Comparison of ENCODE assay signal across 8 cellular contexts in the genomic region with DNA sequence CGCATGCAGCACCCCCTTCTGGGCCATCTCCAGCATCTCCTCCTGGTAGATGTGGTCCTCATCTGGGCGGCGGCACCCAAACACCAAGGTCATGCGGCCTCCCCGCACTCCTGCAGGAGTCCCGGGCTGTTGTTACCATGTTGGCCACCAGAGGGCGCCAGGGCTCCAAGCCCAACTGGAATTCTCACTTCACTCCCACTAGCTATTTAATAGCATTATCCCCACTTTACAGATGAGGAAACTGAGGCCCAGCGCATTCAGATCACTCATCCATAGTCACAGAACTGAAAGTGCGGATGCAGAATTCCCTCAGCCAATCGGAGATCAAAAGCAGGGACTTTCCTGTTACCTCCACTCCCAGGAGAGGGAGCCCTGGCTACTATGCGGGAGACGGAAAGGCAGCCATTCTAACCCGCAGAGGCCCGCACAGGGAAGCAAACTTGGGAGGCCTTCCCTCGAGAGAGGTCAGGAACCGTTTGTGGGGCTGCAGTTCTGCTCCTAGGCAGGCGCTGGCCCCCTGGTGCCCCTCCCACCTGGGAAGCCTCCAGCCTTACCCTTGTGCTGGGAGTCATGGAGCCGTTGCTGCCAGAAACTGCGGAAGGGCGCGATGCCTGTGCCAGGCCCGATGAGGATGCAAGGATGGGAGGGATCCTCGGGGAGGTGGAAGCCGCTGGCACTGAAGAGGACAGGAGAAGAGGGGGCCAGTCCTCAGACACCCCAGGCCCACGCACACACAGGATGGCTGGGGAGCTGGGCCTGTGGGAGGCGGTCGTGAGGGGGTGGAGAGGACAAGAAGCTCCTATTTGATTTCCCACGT. TPM values are rescaled to one million over a fixed set of nuclear protein-coding genes. Genes with fewer than 3 reads are reported as not detected.
A peak's percentile ranks its signal among the peaks of the same experiment; 100 is the strongest.
DNase-seq lines count a peak whose midpoint lies in the region; ATAC-seq, FAIRE-seq and TF ChIP-seq lines count a peak whose summit lies in the region.

No MANE protein-coding gene starts in this region.

- H2AFZ ChIP-seq in H1 (ENCODE audit: low read length): no peak overlapping the region

- no peak overlapping the region for H3K4me2 ChIP-seq in H1 (ENCODE audit: insufficient read depth in 1 of 2, low read depth in 2 of 2, low read length in 2 of 2)

- H3K18ac ChIP-seq in H1 (ENCODE audit: extremely low read depth, low read length): no peak overlapping the region

- no peak overlapping the region for H2BK12ac ChIP-seq in H1 (ENCODE audit: low read depth, low read length)

- no peak overlapping the region for H2BK5ac ChIP-seq in H1 (ENCODE audit: low read depth, low read length)

- no peaks in the 10 kb centered on the region for H3K36me3 ChIP-seq in H1 (ENCODE audit: control insufficient read depth in 2 of 4, insufficient read depth in 4 of 4, low read length in 3 of 4)

- H3K79me2 ChIP-seq in H1 (ENCODE audit: control insufficient read depth in 1 of 2, insufficient read depth in 2 of 2, low read length in 2 of 2): no peaks in the 10 kb centered on the region

- H3K4ac ChIP-seq in H1 (replicated peaks; ENCODE audit: insufficient read length, low read depth, low read length): no peak overlapping the region

- H3K79me1 ChIP-seq in H1 (ENCODE audit: low read depth, low read length): no peaks in the 10 kb centered on the region; the same call in 1 of the 2 replicates

- no peak overlapping the region for H3K9ac ChIP-seq in H1 (replicated peaks in 1 of 4; ENCODE audit: extremely low read depth in 1 of 4, low read depth in 3 of 4, low read length in 3 of 4)

- CTCF ChIA-PET in H1 (lab: Charles Lee; ENCODE audit: partially characterized antibody): interaction anchor here (0.7 to 12.0 kb wide), 34 partner anchors 9 to 487 kb away, joined by 3 to 338 read pairs (median 4); a partner anchor contains a TSS

- H4K20me1 ChIP-seq in H1 (replicated peaks in 1 of 2; ENCODE audit: control insufficient read depth in 1 of 2, insufficient read depth in 2 of 2, low read length in 2 of 2): no peaks in the 10 kb centered on the region

- H3K4me3 ChIP-seq in H1 (ENCODE audit: extremely low read depth in 1 of 4, insufficient read depth in 2 of 4, low read depth in 3 of 4, low read length in 4 of 4): no peak overlapping the region

- FAIRE-seq in H1 (lab: Jason Lieb, UNC): no peak

- H3K14ac ChIP-seq in H1 (ENCODE audit: insufficient read length): no peak overlapping the region

- H3K27me3 ChIP-seq in H1 (replicated peaks in 1 of 4; ENCODE audit: control insufficient read depth in 3 of 4, extremely low read depth in 1 of 4, insufficient read depth in 3 of 4, low read length in 3 of 4): no peaks in the 10 kb centered on the region

- no peak overlapping the region for H2BK20ac ChIP-seq in H1 (ENCODE audit: low read length)

- no peak overlapping the region for H4K8ac ChIP-seq in H1 (ENCODE audit: extremely low read depth, insufficient read depth, low read length)

- intact Hi-C loops in Right ventricle myocardium superior (cut with DNase I) (loop anchor here (5.0 kb wide), 1 partner anchor 122 kb away; no protein-coding TSS in a partner anchor), Right ventricle myocardium inferior (cut with DNase I) (loop anchor here (1.0 kb wide), 1 partner anchor 120 kb away; no protein-coding TSS in a partner anchor)

- H3K4me1 ChIP-seq in H1 (replicated peaks in 1 of 4; ENCODE audit: control insufficient read depth in 3 of 4, insufficient read depth in 4 of 4, low read length in 3 of 4): no peaks in the 10 kb centered on the region

- peak; percentile 77 to 80 (median 78) for TF ChIP-seq CTCF in H1 (IDR thresholded peaks at IDR 0.05; ENCODE audit: control extremely low read depth in 1 of 3, insufficient read depth in 1 of 3, low read depth in 1 of 3, low read length in 3 of 3)

- H4K5ac ChIP-seq in H1 (ENCODE audit: insufficient read length, low read depth, low read length): no peak overlapping the region

- H3K27ac ChIP-seq in H1 (ENCODE audit: low read depth, low read length): no peak overlapping the region

- no peak for TF ChIP-seq POLR2A in H1 (IDR thresholded peaks at IDR 0.05; ENCODE audit: control extremely low read depth in 1 of 2, low read depth in 2 of 2, low read length in 2 of 2)

- no peak overlapping the region for H2AK5ac ChIP-seq in H1 (ENCODE audit: low read depth, low read length)

- H3K9me3 ChIP-seq in H1 (ENCODE audit: insufficient read depth in 2 of 2, low read depth in 1 of 2, low read length in 1 of 2): no peaks in the 10 kb centered on the region

- peak; percentile 75 for TF ChIP-seq RAD21 in H1 (IDR thresholded peaks at IDR 0.05 in 1 of 2, conservative IDR thresholded peaks at IDR 0.05 in 1 of 2; ENCODE audit: low read depth in 2 of 2, low read length in 2 of 2)

- H3K56ac ChIP-seq in H1 (replicated peaks; ENCODE audit: insufficient read length, low read depth, low read length): no peak overlapping the region

- H2BK15ac ChIP-seq in H1 (ENCODE audit: low read length): no peak overlapping the region

- DNase-seq in Right ventricle myocardium superior (peak; percentile 84), Right ventricle myocardium inferior (ENCODE audit: missing footprints) (no peak), NCI-H2227 (lab: John Stamatoyannopoulos, UW; ENCODE audit: unreplicated experiment) (peak; percentile 34), H1 (ENCODE audit: low read depth in 1 of 2, low spot score in 2 of 2) (peak; percentile 34 to 96), myocyte (ENCODE audit: low read depth) (peak; percentile 54), amniotic stem cell (lab: John Stamatoyannopoulos, UW) (no peak)
- DNase-seq in activated CD8-positive, alpha-beta memory T cell treated with anti-CD3 and anti-CD28 coated beads for 1 hour (ENCODE audit: extremely low read depth in 1 of 2, low read depth in 1 of 2): peak; percentile 20 to 56
- DNase-seq in stimulated activated CD8-positive, alpha-beta memory T cell treated with anti-CD3 and anti-CD28 coated beads, Interleukin-7, amount 100 ng/mL, for 1 hour (ENCODE audit: low read depth in 2 of 2): peak; percentile 42 to 50

- H2BK120ac ChIP-seq in H1 (replicated peaks; ENCODE audit: low read depth, low read length): no peak overlapping the region

- peak; percentile 65 for ATAC-seq in Right ventricle myocardium superior (ENCODE audit: poor library complexity)
- no peak for ATAC-seq in Right ventricle myocardium inferior

- POLR2A ChIA-PET in H1 (lab: Charles Lee; ENCODE audit: partially characterized antibody): interaction anchor here (0.7 to 1.4 kb wide), 2 partner anchors 119 to 120 kb away, joined by 3 read pairs; no protein-coding TSS in a partner anchor

- no peak overlapping the region for H3K23ac ChIP-seq in H1 (ENCODE audit: insufficient read length)

- H3K23me2 ChIP-seq in H1 (ENCODE audit: low read depth, low read length): no peaks in the 10 kb centered on the region

- no peak for TF ChIP-seq EP300 in H1 (IDR thresholded peaks at IDR 0.05; ENCODE audit: borderline replicate concordance in 1 of 2, low read depth in 2 of 2, low read length in 2 of 2)

- H4K91ac ChIP-seq in H1 (replicated peaks; ENCODE audit: insufficient read length, low read length): no peak overlapping the region

- WGBS in H1 (ENCODE audit: extremely low coverage in 1 of 2, insufficient coverage in 1 of 2, insufficient read length in 1 of 2, insufficient replicate concordance in 2 of 2, low coverage in 1 of 2, low lambda C conversion rate in 2 of 2, missing lambda C conversion rate in 1 of 2), 2 experiments: 70% methylated on average over 28 of the region's 28 CpGs; no CpG with 5 or more reads in 1 of the 2 experiments

TF ChIP-seq in H1, 55 proteins besides CTCF, POLR2A, EP300 and RAD21:
- TF ChIP-seq YY1 (IDR thresholded peaks at IDR 0.05; ENCODE audit: low read depth, low read length): 0 out of 2 replicates have a peak, but pooled peaks have one; percentile 14
- TF ChIP-seq EGR1 (IDR thresholded peaks at IDR 0.05; ENCODE audit: borderline replicate concordance, low read depth, low read length): no peak
- TF ChIP-seq, protein P1, sequence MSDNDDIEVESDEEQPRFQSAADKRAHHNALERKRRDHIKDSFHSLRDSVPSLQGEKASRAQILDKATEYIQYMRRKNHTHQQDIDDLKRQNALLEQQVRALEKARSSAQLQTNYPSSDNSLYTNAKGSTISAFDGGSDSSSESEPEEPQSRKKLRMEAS (IDR thresholded peaks at IDR 0.05): 0 out of 2 replicates have a peak, but pooled peaks have one; percentile 24
- peak; percentile 94 for TF ChIP-seq KDM1A (IDR thresholded peaks at IDR 0.05; ENCODE audit: borderline replicate concordance, low read length)
- TF ChIP-seq CBX5 (IDR thresholded peaks at IDR 0.05; ENCODE audit: low read depth, low read length): no peak
- TF ChIP-seq HDAC2 (IDR thresholded peaks at IDR 0.05; ENCODE audit: borderline replicate concordance in 1 of 2, low read depth in 2 of 2, low read length in 2 of 2): peak in 1 of 2 experiments; percentile 56; a peak in 1 of 4 replicates

RNA-seq across cellular contexts. Expression of a gene that starts 40.1 kb away (rescaled TPM):
- 0.19 TPM for total RNA-seq in Right ventricle myocardium superior
- 0.22 TPM for total RNA-seq in Right ventricle myocardium inferior
- 1.8 and 1.9 TPM in 2 replicates for total RNA-seq in H1 (2021; fragmentation: NEBNext Ultra II Directional; extraction: Animal tissue kit (Norgen Biotek cat#: 25700))
- 1.0 and 1.6 TPM in 2 replicates for polyA plus RNA-seq in H1 (2011; rRNA removed)
- polyA plus RNA-seq in H1 (2011; cell fraction: cytosol; rRNA removed): 0.83 TPM
- polyA plus RNA-seq in H1 (2011; cell fraction: nucleus; rRNA removed): 1.8 TPM
- polyA plus RNA-seq in H1 (2012, experiment 1 of 2): 0.77 to 1.4 TPM (median 1.2 TPM) in 4 replicates
- polyA plus RNA-seq in H1 (2012, experiment 2 of 2): 0.79 TPM
- polyA plus RNA-seq in H1 (2013, experiment 1 of 2): 0.89 TPM
- 0.81 TPM for polyA plus RNA-seq in H1 (2013, experiment 2 of 2)
- polyA minus RNA-seq in H1 (2011; rRNA and poly(A)+ RNA removed): 1.1 TPM in 2 replicates
- polyA minus RNA-seq in H1 (2011; cell fraction: cytosol; rRNA and poly(A)+ RNA removed): 0.37 TPM
- polyA minus RNA-seq in H1 (2011; cell fraction: nucleus; rRNA and poly(A)+ RNA removed): 1.00 TPM
- total RNA-seq in myocyte: 0.03 TPM in 1 of 2 replicates, not detected in the other
- polyA plus RNA-seq in myocyte (2012): not detected

Comparison
In these comparisons a context has a peak if more than half of its experiments do, and no peak if none do; other contexts are left out.
1. DNase-seq: peak in Right ventricle myocardium superior (single experiment), NCI-H2227 (single experiment), activated CD8-positive, alpha-beta memory T cell treated with anti-CD3 and anti-CD28 coated beads for 1 hour (2 of 2), H1 (2 of 2), myocyte (single experiment) and stimulated activated CD8-positive, alpha-beta memory T cell treated with anti-CD3 and anti-CD28 coated beads, Interleukin-7, amount 100 ng/mL, for 1 hour (2 of 2); none in Right ventricle myocardium inferior (single experiment) and amniotic stem cell (single experiment).